1 cellular context compared by ENCODE assay signal in the genomic region with DNA sequence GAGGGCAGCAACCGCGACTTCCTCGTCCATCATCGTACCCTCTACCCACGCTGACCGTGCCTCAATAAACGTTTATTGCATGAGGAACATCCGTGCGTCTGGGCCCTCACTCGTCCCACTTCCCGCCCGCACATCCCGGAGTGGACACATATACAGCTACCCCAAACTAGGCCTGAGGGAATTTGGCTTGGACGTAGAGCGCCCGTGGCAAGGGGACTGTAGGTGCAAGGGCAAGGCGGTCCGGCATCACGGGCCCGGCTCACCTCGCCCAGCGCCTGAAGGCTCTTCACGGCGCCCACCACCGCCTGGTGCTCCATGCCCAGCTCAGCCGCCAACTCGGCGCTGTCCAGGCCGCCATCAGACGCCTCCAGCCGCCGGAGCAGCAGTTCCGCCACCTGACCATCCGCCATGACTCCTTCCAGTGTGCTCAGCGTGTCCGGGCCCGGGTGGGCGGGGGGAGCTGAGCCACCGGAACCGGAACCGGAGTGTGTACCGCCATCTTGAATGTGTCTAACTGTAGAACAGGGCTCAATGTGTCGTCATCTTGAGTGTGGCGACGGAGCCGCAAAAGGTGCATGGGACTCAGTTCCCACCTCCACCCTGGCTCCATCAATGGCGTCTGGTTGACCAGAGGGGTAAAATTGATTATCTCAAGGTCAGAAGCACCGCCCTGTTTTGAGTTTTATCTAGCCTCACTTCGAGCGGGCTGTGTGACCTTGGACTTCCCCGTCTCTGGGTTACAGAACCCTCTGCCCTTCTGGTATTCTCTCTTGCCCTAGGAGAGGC.
TF ChIP-seq lines count a peak whose summit lies in the region.

A gene (minus strand): TSS at position 425 of the 786 bp plus-strand sequence. CDS start 15 bp downstream, at position 410.

TF ChIP-seq in HepG2, 621 proteins besides CTCF, POLR2A, EP300 and RAD21 (continued from another document and continues in another):
- no peak for TF ChIP-seq MED13 (CRISPR knock-in tag; IDR thresholded peaks at IDR 0.05)
- TF ChIP-seq JDP2 (CRISPR knock-in tag; IDR thresholded peaks at IDR 0.05; ENCODE audit: borderline replicate concordance) = no peak
- TF ChIP-seq, protein P1, sequence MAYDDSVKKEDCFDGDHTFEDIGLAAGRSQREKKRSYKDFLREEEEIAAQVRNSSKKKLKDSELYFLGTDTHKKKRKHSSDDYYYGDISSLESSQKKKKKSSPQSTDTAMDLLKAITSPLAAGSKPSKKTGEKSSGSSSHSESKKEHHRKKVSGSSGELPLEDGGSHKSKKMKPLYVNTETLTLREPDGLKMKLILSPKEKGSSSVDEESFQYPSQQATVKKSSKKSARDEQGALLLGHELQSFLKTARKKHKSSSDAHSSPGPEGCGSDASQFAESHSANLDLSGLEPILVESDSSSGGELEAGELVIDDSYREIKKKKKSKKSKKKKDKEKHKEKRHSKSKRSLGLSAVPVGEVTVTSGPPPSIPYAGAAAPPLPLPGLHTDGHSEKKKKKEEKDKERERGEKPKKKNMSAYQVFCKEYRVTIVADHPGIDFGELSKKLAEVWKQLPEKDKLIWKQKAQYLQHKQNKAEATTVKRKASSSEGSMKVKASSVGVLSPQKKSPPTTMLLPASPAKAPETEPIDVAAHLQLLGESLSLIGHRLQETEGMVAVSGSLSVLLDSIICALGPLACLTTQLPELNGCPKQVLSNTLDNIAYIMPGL (CRISPR knock-in tag; IDR thresholded peaks at IDR 0.05; ENCODE audit: borderline replicate concordance in 1 of 2, low read depth in 1 of 2) = peak; percentile 79 to 84; a peak in 3 of 4 replicates
- no peak for TF ChIP-seq FOXM1 (CRISPR knock-in tag; IDR thresholded peaks at IDR 0.05)
- TF ChIP-seq, protein P2, sequence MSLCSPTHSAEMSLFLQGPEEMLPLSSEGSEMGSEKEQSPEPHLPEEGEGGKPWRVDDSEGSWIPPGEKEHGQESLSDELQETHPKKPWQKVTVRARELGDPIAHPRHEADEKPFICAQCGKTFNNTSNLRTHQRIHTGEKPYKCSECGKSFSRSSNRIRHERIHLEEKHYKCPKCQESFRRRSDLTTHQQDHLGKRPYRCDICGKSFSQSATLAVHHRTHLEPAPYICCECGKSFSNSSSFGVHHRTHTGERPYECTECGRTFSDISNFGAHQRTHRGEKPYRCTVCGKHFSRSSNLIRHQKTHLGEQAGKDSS (CRISPR knock-in tag; IDR thresholded peaks at IDR 0.05; ENCODE audit: borderline replicate concordance, low read depth) = peak; percentile 99
- peak; percentile 26; the same call in 1 of the 2 replicates for TF ChIP-seq ZNF34 (CRISPR knock-in tag; IDR thresholded peaks at IDR 0.05; ENCODE audit: borderline replicate concordance)
- TF ChIP-seq, protein P3, sequence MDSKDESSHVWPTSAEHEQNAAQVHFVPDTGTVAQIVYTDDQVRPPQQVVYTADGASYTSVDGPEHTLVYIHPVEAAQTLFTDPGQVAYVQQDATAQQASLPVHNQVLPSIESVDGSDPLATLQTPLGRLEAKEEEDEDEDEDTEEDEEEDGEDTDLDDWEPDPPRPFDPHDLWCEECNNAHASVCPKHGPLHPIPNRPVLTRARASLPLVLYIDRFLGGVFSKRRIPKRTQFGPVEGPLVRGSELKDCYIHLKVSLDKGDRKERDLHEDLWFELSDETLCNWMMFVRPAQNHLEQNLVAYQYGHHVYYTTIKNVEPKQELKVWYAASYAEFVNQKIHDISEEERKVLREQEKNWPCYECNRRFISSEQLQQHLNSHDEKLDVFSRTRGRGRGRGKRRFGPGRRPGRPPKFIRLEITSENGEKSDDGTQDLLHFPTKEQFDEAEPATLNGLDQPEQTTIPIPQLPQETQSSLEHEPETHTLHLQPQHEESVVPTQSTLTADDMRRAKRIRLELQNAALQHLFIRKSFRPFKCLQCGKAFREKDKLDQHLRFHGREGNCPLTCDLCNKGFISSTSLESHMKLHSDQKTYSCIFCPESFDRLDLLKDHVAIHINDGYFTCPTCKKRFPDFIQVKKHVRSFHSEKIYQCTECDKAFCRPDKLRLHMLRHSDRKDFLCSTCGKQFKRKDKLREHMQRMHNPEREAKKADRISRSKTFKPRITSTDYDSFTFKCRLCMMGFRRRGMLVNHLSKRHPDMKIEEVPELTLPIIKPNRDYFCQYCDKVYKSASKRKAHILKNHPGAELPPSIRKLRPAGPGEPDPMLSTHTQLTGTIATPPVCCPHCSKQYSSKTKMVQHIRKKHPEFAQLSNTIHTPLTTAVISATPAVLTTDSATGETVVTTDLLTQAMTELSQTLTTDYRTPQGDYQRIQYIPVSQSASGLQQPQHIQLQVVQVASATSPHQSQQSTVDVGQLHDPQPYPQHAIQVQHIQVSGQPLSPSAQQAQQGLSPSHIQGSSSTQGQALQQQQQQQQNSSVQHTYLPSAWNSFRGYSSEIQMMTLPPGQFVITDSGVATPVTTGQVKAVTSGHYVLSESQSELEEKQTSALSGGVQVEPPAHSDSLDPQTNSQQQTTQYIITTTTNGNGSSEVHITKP (CRISPR knock-in tag; IDR thresholded peaks at IDR 0.05; ENCODE audit: low read depth) = no peak
- TF ChIP-seq, protein P4, sequence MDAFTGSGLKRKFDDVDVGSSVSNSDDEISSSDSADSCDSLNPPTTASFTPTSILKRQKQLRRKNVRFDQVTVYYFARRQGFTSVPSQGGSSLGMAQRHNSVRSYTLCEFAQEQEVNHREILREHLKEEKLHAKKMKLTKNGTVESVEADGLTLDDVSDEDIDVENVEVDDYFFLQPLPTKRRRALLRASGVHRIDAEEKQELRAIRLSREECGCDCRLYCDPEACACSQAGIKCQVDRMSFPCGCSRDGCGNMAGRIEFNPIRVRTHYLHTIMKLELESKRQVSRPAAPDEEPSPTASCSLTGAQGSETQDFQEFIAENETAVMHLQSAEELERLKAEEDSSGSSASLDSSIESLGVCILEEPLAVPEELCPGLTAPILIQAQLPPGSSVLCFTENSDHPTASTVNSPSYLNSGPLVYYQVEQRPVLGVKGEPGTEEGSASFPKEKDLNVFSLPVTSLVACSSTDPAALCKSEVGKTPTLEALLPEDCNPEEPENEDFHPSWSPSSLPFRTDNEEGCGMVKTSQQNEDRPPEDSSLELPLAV (CRISPR knock-in tag; conservative IDR thresholded peaks at IDR 0.05; ENCODE audit: low read depth) = no peak
- TF ChIP-seq, protein P5, sequence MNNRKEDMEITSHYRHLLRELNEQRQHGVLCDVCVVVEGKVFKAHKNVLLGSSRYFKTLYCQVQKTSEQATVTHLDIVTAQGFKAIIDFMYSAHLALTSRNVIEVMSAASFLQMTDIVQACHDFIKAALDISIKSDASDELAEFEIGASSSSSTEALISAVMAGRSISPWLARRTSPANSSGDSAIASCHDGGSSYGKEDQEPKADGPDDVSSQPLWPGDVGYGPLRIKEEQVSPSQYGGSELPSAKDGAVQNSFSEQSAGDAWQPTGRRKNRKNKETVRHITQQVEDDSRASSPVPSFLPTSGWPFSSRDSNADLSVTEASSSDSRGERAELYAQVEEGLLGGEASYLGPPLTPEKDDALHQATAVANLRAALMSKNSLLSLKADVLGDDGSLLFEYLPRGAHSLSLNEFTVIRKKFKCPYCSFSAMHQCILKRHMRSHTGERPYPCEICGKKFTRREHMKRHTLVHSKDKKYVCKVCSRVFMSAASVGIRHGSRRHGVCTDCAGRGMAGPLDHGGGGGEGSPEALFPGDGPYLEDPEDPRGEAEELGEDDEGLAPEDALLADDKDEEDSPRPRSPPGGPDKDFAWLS (CRISPR knock-in tag; IDR thresholded peaks at IDR 0.05; ENCODE audit: borderline replicate concordance) = no peak
- TF ChIP-seq GFI1 (CRISPR knock-in tag; IDR thresholded peaks at IDR 0.05; ENCODE audit: borderline replicate concordance) = no peak
- TF ChIP-seq, protein P6, sequence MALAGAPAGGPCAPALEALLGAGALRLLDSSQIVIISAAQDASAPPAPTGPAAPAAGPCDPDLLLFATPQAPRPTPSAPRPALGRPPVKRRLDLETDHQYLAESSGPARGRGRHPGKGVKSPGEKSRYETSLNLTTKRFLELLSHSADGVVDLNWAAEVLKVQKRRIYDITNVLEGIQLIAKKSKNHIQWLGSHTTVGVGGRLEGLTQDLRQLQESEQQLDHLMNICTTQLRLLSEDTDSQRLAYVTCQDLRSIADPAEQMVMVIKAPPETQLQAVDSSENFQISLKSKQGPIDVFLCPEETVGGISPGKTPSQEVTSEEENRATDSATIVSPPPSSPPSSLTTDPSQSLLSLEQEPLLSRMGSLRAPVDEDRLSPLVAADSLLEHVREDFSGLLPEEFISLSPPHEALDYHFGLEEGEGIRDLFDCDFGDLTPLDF (CRISPR knock-in tag; IDR thresholded peaks at IDR 0.05) = no peak
- peak; percentile 52; the same call in 1 of the 2 replicates for TF ChIP-seq ZMYM3 (CRISPR knock-in tag; IDR thresholded peaks at IDR 0.05)
- TF ChIP-seq U2AF1 (optimal IDR thresholded peaks at IDR 0.05; ENCODE audit: low read depth, low read length) = no peak
- TF ChIP-seq MBD4 (IDR thresholded peaks at IDR 0.05; ENCODE audit: borderline replicate concordance, low read length) = no peak
- TF ChIP-seq RXRA (CRISPR knock-in tag; IDR thresholded peaks at IDR 0.05) = no peak
- TF ChIP-seq, protein P7, sequence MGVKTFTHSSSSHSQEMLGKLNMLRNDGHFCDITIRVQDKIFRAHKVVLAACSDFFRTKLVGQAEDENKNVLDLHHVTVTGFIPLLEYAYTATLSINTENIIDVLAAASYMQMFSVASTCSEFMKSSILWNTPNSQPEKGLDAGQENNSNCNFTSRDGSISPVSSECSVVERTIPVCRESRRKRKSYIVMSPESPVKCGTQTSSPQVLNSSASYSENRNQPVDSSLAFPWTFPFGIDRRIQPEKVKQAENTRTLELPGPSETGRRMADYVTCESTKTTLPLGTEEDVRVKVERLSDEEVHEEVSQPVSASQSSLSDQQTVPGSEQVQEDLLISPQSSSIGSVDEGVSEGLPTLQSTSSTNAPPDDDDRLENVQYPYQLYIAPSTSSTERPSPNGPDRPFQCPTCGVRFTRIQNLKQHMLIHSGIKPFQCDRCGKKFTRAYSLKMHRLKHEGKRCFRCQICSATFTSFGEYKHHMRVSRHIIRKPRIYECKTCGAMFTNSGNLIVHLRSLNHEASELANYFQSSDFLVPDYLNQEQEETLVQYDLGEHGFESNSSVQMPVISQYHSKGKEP (CRISPR knock-in tag; IDR thresholded peaks at IDR 0.05) = no peak
- TF ChIP-seq, protein P8, sequence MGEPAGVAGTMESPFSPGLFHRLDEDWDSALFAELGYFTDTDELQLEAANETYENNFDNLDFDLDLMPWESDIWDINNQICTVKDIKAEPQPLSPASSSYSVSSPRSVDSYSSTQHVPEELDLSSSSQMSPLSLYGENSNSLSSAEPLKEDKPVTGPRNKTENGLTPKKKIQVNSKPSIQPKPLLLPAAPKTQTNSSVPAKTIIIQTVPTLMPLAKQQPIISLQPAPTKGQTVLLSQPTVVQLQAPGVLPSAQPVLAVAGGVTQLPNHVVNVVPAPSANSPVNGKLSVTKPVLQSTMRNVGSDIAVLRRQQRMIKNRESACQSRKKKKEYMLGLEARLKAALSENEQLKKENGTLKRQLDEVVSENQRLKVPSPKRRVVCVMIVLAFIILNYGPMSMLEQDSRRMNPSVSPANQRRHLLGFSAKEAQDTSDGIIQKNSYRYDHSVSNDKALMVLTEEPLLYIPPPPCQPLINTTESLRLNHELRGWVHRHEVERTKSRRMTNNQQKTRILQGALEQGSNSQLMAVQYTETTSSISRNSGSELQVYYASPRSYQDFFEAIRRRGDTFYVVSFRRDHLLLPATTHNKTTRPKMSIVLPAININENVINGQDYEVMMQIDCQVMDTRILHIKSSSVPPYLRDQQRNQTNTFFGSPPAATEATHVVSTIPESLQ (CRISPR knock-in tag; conservative IDR thresholded peaks at IDR 0.05) = no peak
- TF ChIP-seq, protein P9, sequence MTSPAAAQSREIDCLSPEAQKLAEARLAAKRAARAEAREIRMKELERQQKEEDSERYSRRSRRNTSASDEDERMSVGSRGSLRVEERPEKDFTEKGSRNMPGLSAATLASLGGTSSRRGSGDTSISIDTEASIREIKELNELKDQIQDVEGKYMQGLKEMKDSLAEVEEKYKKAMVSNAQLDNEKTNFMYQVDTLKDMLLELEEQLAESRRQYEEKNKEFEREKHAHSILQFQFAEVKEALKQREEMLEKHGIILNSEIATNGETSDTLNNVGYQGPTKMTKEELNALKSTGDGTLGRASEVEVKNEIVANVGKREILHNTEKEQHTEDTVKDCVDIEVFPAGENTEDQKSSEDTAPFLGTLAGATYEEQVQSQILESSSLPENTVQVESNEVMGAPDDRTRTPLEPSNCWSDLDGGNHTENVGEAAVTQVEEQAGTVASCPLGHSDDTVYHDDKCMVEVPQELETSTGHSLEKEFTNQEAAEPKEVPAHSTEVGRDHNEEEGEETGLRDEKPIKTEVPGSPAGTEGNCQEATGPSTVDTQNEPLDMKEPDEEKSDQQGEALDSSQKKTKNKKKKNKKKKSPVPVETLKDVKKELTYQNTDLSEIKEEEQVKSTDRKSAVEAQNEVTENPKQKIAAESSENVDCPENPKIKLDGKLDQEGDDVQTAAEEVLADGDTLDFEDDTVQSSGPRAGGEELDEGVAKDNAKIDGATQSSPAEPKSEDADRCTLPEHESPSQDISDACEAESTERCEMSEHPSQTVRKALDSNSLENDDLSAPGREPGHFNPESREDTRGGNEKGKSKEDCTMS (CRISPR knock-in tag; conservative IDR thresholded peaks at IDR 0.05) = no peak
- peak; percentile 89; the same call in 1 of the 2 replicates for TF ChIP-seq ZNF83 (CRISPR knock-in tag; IDR thresholded peaks at IDR 0.05; ENCODE audit: borderline replicate concordance)
- TF ChIP-seq, protein P10, sequence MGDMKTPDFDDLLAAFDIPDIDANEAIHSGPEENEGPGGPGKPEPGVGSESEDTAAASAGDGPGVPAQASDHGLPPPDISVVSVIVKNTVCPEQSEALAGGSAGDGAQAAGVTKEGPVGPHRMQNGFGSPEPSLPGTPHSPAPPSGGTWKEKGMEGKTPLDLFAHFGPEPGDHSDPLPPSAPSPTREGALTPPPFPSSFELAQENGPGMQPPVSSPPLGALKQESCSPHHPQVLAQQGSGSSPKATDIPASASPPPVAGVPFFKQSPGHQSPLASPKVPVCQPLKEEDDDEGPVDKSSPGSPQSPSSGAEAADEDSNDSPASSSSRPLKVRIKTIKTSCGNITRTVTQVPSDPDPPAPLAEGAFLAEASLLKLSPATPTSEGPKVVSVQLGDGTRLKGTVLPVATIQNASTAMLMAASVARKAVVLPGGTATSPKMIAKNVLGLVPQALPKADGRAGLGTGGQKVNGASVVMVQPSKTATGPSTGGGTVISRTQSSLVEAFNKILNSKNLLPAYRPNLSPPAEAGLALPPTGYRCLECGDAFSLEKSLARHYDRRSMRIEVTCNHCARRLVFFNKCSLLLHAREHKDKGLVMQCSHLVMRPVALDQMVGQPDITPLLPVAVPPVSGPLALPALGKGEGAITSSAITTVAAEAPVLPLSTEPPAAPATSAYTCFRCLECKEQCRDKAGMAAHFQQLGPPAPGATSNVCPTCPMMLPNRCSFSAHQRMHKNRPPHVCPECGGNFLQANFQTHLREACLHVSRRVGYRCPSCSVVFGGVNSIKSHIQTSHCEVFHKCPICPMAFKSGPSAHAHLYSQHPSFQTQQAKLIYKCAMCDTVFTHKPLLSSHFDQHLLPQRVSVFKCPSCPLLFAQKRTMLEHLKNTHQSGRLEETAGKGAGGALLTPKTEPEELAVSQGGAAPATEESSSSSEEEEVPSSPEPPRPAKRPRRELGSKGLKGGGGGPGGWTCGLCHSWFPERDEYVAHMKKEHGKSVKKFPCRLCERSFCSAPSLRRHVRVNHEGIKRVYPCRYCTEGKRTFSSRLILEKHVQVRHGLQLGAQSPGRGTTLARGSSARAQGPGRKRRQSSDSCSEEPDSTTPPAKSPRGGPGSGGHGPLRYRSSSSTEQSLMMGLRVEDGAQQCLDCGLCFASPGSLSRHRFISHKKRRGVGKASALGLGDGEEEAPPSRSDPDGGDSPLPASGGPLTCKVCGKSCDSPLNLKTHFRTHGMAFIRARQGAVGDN (CRISPR knock-in tag; IDR thresholded peaks at IDR 0.05) = peak; percentile 89
- TF ChIP-seq GATAD2A (CRISPR knock-in tag; IDR thresholded peaks at IDR 0.05) = peak; percentile 49; the same call in 1 of the 2 replicates
- TF ChIP-seq ZFP36L2 (CRISPR knock-in tag; IDR thresholded peaks at IDR 0.05) = peak; percentile 54; the same call in 1 of the 2 replicates
- TF ChIP-seq KDM1A (CRISPR knock-in tag; IDR thresholded peaks at IDR 0.05) = no peak
- 0 out of 2 replicates have a peak, but pooled peaks have one; percentile 58 for TF ChIP-seq ZNF367 (CRISPR knock-in tag; IDR thresholded peaks at IDR 0.05; ENCODE audit: borderline replicate concordance)
- no peak for TF ChIP-seq GLI4 (CRISPR knock-in tag; IDR thresholded peaks at IDR 0.05; ENCODE audit: borderline replicate concordance)
- no peak for TF ChIP-seq ZNF30 (CRISPR knock-in tag; IDR thresholded peaks at IDR 0.05)
